14 cellular contexts compared by ENCODE assay signal in the genomic region with DNA sequence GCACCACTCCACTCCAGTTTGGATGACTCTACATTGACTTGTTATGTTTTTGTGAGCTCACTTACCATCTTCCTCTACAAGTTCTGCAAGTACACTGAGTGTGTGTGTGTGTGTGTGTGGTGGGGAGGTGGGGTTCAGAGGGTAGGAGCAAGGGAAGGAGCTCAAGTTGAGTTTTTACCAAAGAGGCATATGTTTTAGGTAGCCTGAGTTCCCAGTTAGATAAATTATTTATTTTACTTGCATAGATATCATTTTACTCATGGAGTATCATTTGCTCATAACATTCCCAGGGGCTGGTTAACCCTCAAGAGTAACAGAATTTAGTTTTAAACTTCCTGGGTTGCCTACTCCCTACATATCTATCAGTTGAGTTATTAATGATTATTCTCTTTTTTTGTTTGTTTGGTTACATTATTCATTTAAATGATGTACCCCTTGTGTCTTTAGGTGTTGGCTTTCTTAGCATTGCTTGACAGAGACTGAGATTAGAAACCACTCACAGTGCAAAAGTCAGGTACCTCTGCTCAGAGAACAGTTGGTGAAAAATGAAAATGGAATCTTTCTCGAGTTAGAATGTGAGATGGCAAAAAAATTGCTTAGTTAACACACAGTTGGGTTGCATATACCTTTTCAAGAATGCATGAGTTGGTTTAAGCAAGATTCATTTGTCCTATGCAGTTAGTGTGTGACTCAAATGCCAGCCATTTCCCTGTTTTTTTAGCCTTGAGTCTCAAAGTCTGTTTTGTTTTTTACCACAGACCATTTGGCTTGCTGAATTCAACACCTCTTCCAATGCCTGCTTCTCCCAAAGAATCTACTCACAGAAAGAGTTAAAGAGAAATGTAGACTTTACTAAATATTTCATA. TPM values are rescaled to one million over a fixed set of nuclear protein-coding genes. Genes with fewer than 3 reads are reported as not detected.
DNase-seq lines count a peak whose midpoint lies in the region; ATAC-seq and TF ChIP-seq lines count a peak whose summit lies in the region.
"Had no signal": no experiment of that assay in that cellular context is flagged by ENCODE, and none has a peak within 500 bp of the region (broad histone marks: within the 10 kb centered on the region; RNA-seq: fewer than 3 reads in every experiment).

No MANE protein-coding gene starts in this region.

- H3K27ac ChIP-seq in mammary epithelial cell (ENCODE audit: insufficient read depth, low read depth, low read length) (no peak overlapping the region), neutrophil (peak overlapping the region; percentile 82)
- H3K27ac ChIP-seq: left lung, tibial nerve had no signal

- H3K36me3 Mint-ChIP-seq in activated CD4-positive, alpha-beta T cell treated with anti-CD3 and anti-CD28 coated beads for 36 hours (ENCODE audit: low read depth), result peaks cover 56% of the 10 kb centered on the region

- in situ Hi-C loops in mammary epithelial cell (cut with MboI; ENCODE audit: low sequenced_read_pairs in 2 of 2), result no loop called here

- peak; percentile 37 for ATAC-seq in activated CD4-positive, alpha-beta T cell treated with anti-CD3 and anti-CD28 coated beads for 36 hours
- ATAC-seq in activated CD4-positive, CD25-positive, alpha-beta regulatory T cell treated with anti-CD3 and anti-CD28 coated beads, Interleukin-2, amount 50 U/mL, for 24 hours, result no peak
- ATAC-seq: left lung had no signal

- H4K20me1 ChIP-seq in mammary epithelial cell (ENCODE audit: insufficient read depth, low read length), result no peaks in the 10 kb centered on the region

- no peak overlapping the region for H3K4me3 Mint-ChIP-seq in activated CD4-positive, alpha-beta T cell treated with anti-CD3 and anti-CD28 coated beads for 36 hours
- H3K4me3 Mint-ChIP-seq: nephron progenitor cell had no signal

- no peaks in the 10 kb centered on the region for H3K27me3 Mint-ChIP-seq in activated CD4-positive, alpha-beta T cell treated with anti-CD3 and anti-CD28 coated beads for 36 hours

- no peaks in the 10 kb centered on the region for H3K79me2 ChIP-seq in mammary epithelial cell (ENCODE audit: insufficient read depth, low read length)

- H3K4me1 Mint-ChIP-seq in activated CD4-positive, alpha-beta T cell treated with anti-CD3 and anti-CD28 coated beads for 36 hours, result peaks cover 7% of the 10 kb centered on the region

- intact Hi-C loops in activated CD4-positive, alpha-beta T cell treated with anti-CD3 and anti-CD28 coated beads for 36 hours (cut with DNase I, micrococcal nuclease), result loop anchor here in 1 of 2 experiments (10.0 kb wide), 1 partner anchor 506 kb away; no protein-coding TSS in a partner anchor
- intact Hi-C loops in mammary epithelial cell (cut with micrococcal nuclease), result loop anchor here (5.0 kb wide), 1 partner anchor 69 kb away; no protein-coding TSS in a partner anchor

- H3K27me3 ChIP-seq in mammary epithelial cell (ENCODE audit: insufficient read depth, low read length) (no peaks in the 10 kb centered on the region), neutrophil (no peaks in the 10 kb centered on the region)
- H3K27me3 ChIP-seq: left lung, tibial nerve had no signal

- no TSS peak for BruUV-seq in mammary epithelial cell (replicated peaks; lab: Mats Ljungman, UMichigan)

- dilution Hi-C loops in mammary epithelial cell (cut with HindIII; ENCODE audit: low sequenced_read_pairs), result no loop called here

- no peak overlapping the region for H3K9ac ChIP-seq in mammary epithelial cell (ENCODE audit: insufficient read depth, low read length)

- peaks cover 22% of the 10 kb centered on the region for H3K4me1 ChIP-seq in mammary epithelial cell (ENCODE audit: insufficient read depth, low read length)
- peaks cover 46 to 58% of the 10 kb centered on the region in 2 experiments for H3K4me1 ChIP-seq in neutrophil (ENCODE audit: control insufficient read depth in 1 of 2, insufficient read depth in 1 of 2, low read depth in 1 of 2, low read length in 1 of 2)

- peak overlapping the region; percentile 76 for H3K27ac Mint-ChIP-seq in activated CD4-positive, alpha-beta T cell treated with anti-CD3 and anti-CD28 coated beads for 36 hours
- H3K27ac Mint-ChIP-seq: nephron progenitor cell had no signal

- H3K4me3 ChIP-seq in mammary epithelial cell (replicated peaks in 1 of 3; ENCODE audit: insufficient read depth in 1 of 3, low read depth in 2 of 3, low read length in 3 of 3) (no peak overlapping the region), neutrophil (ENCODE audit: low read depth in 1 of 2, low read length in 1 of 2) (no peak overlapping the region)
- H3K4me3 ChIP-seq: left lung, tibial nerve had no signal

- no peaks in the 10 kb centered on the region for H3K9me3 ChIP-seq in mammary epithelial cell (replicated peaks; ENCODE audit: insufficient read depth, low read length)
- H3K9me3 ChIP-seq in neutrophil, result no peaks in the 10 kb centered on the region
- H3K9me3 ChIP-seq: left lung, tibial nerve had no signal

- DNase-seq in activated CD4-positive, alpha-beta T cell treated with anti-CD3 and anti-CD28 coated beads for 36 hours, result no peak
- DNase-seq in activated CD4-positive, alpha-beta T cell treated with anti-CD3 and anti-CD28 coated beads for 1 hour, result no peak
- DNase-seq in RKO (ENCODE audit: low spot score) (peak; percentile 67), mammary epithelial cell (peak; percentile 64), cerebellar cortex (ENCODE audit: low spot score) (no peak)
- no peak for DNase-seq in stimulated activated CD4-positive, alpha-beta T cell treated with anti-CD3 and anti-CD28 coated beads, Interleukin-4, amount 100 ng/mL, for 24 hours
- DNase-seq: 8988T, Calu3, left lung, nephron progenitor cell had no signal

- 69% methylated on average over 1 of the region's 1 CpG for WGBS in mammary epithelial cell (ENCODE audit: low coverage, missing lambda C conversion rate)

- CTCF ChIA-PET in activated CD4-positive, alpha-beta T cell treated with anti-CD3 and anti-CD28 coated beads for 36 hours (lab: Charles Lee), result interaction anchor here (0.6 to 1.2 kb wide), 5 partner anchors 8 to 181 kb away, joined by 3 to 5 read pairs (median 4); no protein-coding TSS in a partner anchor
- CTCF ChIA-PET in mammary epithelial cell (lab: Charles Lee; ENCODE audit: low non-redundant PET), result no interaction called here

- no peak overlapping the region for H2AFZ ChIP-seq in mammary epithelial cell (ENCODE audit: low read depth, low read length)

- TF ChIP-seq CTCF in mammary epithelial cell (conservative IDR thresholded peaks at IDR 0.05 in 1 of 2, IDR thresholded peaks at IDR 0.05 in 1 of 2; ENCODE audit: extremely low read depth in 1 of 2, insufficient read depth in 1 of 2, low read depth in 1 of 2, low read length in 2 of 2) (no peak), neutrophil (IDR thresholded peaks at IDR 0.05) (no peak)

- no peaks in the 10 kb centered on the region for H3K9me3 Mint-ChIP-seq in activated CD4-positive, alpha-beta T cell treated with anti-CD3 and anti-CD28 coated beads for 36 hours (ENCODE audit: low read depth)
- H3K9me3 Mint-ChIP-seq: nephron progenitor cell had no signal

- POLR2A ChIA-PET in activated CD4-positive, alpha-beta T cell treated with anti-CD3 and anti-CD28 coated beads for 36 hours (lab: Charles Lee), result interaction anchor here (0.6 to 0.7 kb wide), 2 partner anchors 8 to 17 kb away, joined by 3 to 4 read pairs; no protein-coding TSS in a partner anchor

- no peak overlapping the region for H3K4me2 ChIP-seq in mammary epithelial cell (ENCODE audit: insufficient read depth, low read depth, low read length)

- H3K36me3 ChIP-seq in mammary epithelial cell (ENCODE audit: insufficient read depth, low read length) (no peaks in the 10 kb centered on the region), neutrophil (peaks cover 42% of the 10 kb centered on the region)
- H3K36me3 ChIP-seq: tibial nerve had no signal

RNA-seq across cellular contexts. Expression of gene TNFSF8, which starts 29.2 kb away (rescaled TPM):
- total RNA-seq in activated CD4-positive, alpha-beta T cell treated with anti-CD3 and anti-CD28 coated beads for 36 hours, result 10 to 100 TPM; 42.3 to 48.2 TPM
- total RNA-seq in mammary epithelial cell, result not detected
- polyA plus RNA-seq in mammary epithelial cell, result not detected
- not detected for polyA minus RNA-seq in mammary epithelial cell
- total RNA-seq: Calu3, dermis microvascular lymphatic vessel endothelial cell had no signal

Comparison
In these comparisons a context has a peak if more than half of its experiments do, and no peak if none do; other contexts are left out.
1. DNase-seq: peak in RKO (single experiment) and mammary epithelial cell (single experiment); none in activated CD4-positive, alpha-beta T cell treated with anti-CD3 and anti-CD28 coated beads for 36 hours (single experiment), activated CD4-positive, alpha-beta T cell treated with anti-CD3 and anti-CD28 coated beads for 1 hour (single experiment), cerebellar cortex (single experiment) and stimulated activated CD4-positive, alpha-beta T cell treated with anti-CD3 and anti-CD28 coated beads, Interleukin-4, amount 100 ng/mL, for 24 hours (single experiment).
2. RNA of gene TNFSF8, which starts 29.2 kb away (total RNA-seq): 42.3 to 48.2 TPM in activated CD4-positive, alpha-beta T cell treated with anti-CD3 and anti-CD28 coated beads for 36 hours; not detected in mammary epithelial cell; every median in the first group is over 10 times any median in the second.